ENCODE assay signal across 1 cellular context in the genomic region with DNA sequence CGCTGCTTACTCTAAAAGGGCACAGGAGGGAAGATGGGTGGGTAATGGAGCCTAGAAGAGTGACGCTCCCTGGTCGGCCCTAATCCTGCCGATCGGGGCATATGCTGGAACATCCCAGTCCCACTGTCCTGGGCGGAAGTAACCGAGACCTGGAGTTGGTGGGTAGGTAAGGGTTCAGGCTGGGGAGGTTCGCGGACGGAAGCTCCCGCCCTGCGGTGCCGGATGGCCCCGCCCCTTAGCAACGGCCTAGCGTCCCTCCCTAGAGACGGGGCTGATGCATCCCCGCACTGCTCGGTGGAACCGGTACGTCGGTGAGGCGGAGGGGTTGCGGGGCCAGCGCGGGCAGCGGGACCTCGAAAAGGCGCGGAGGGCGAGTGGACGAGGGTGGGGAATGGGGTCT.
TF ChIP-seq lines count a peak whose summit lies in the region.

No MANE protein-coding gene starts in this region.

TF ChIP-seq in HepG2, 621 proteins besides CTCF, POLR2A, EP300 and RAD21:
- TF ChIP-seq FLYWCH1 (CRISPR knock-in tag; IDR thresholded peaks at IDR 0.05): no peak
- no peak for TF ChIP-seq ZNF614 (CRISPR knock-in tag; IDR thresholded peaks at IDR 0.05; ENCODE audit: borderline replicate concordance)
